In the genomic region with DNA sequence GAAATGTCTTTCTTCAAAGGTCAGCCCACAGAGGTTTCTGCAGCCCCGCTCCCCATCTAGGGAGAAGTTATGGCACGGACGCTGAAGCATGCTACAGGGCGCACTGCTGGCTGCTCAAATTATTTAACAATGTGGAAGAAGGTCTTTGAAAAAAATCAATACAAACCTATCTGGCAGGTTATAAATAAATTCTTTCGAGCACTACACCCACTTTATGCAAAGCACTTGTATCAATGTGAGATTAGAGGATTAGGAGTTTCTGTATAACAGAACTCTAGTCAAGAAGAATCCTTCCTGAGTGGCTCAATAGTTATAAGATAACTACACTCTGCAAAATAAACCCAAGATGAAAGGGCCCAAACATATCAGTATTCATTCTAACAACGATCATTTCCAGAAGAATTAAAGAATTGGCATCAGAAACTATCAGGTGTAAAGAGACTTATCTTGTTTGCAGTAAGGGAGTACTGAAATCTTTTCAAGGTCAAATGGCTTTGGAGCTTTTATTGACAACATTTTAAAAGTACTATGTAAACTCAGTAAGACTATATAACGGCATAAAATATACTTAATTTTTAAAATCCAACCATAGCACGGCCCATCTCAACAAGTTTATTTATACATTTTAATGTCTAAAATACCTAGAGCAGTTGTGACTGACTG, we compare ENCODE assay signal across 23 cellular contexts.
"Had no signal": no experiment of that assay in that cellular context is flagged by ENCODE, and none has a peak within 500 bp of the region (broad histone marks: within the 10 kb centered on the region; RNA-seq: fewer than 3 reads in every experiment).

No MANE protein-coding gene starts in this region.

- H3K27ac ChIP-seq: breast epithelium, SK-N-MC, VCaP had no signal

- H3K27ac Mint-ChIP-seq: activated CD8-positive, alpha-beta T cell treated with anti-CD3 and anti-CD28 coated beads for 36 hours; activated naive CD4-positive, alpha-beta T cell treated with anti-CD3 and anti-CD28 coated beads, Interleukin-2, amount 50 U/mL, for 24 hours; T-cell had no signal

- H3K27me3 Mint-ChIP-seq: activated CD8-positive, alpha-beta T cell treated with anti-CD3 and anti-CD28 coated beads for 36 hours; activated naive CD4-positive, alpha-beta T cell treated with anti-CD3 and anti-CD28 coated beads, Interleukin-2, amount 50 U/mL, for 24 hours; T-cell had no signal

- H3K4me1 ChIP-seq: breast epithelium had no signal

- H3K4me1 Mint-ChIP-seq: activated naive CD4-positive, alpha-beta T cell treated with anti-CD3 and anti-CD28 coated beads, Interleukin-2, amount 50 U/mL, for 24 hours; T-cell had no signal

- H3K4me3 Mint-ChIP-seq: activated CD8-positive, alpha-beta T cell treated with anti-CD3 and anti-CD28 coated beads for 36 hours; activated naive CD4-positive, alpha-beta T cell treated with anti-CD3 and anti-CD28 coated beads, Interleukin-2, amount 50 U/mL, for 24 hours; T-cell had no signal

- DNase-seq: activated CD4-positive, alpha-beta T cell treated with anti-CD3 and anti-CD28 coated beads for 4 hours; activated CD8-positive, alpha-beta memory T cell treated with anti-CD3 and anti-CD28 coated beads, Interleukin-2, amount 50 U/mL, for 4 hours; activated CD8-positive, alpha-beta T cell treated with anti-CD3 and anti-CD28 coated beads for 36 hours; aorta; MV-4-11; NCI-H1105; NCI-H1436; NCI-H1694 treated with DMSO at 0.1 percent for 48 hours; NCI-H2029 treated with DMSO at 0.1 percent for 48 hours; NCI-H345; NCI-H510A; NCI-H526 treated with DMSO at 0.1 percent for 48 hours; NCI-H82; OCI-M1; RPMI8226; T-cell had no signal

- H3K36me3 ChIP-seq: breast epithelium had no signal

- H3K9me3 Mint-ChIP-seq: activated CD8-positive, alpha-beta T cell treated with anti-CD3 and anti-CD28 coated beads for 36 hours; activated naive CD4-positive, alpha-beta T cell treated with anti-CD3 and anti-CD28 coated beads, Interleukin-2, amount 50 U/mL, for 24 hours; T-cell had no signal

- H3K4me3 ChIP-seq: breast epithelium, SK-N-MC had no signal

- H3K27me3 ChIP-seq: breast epithelium had no signal

- H3K9me3 ChIP-seq: breast epithelium had no signal

- ATAC-seq: activated CD4-positive, CD25-positive, alpha-beta regulatory T cell treated with anti-CD3 and anti-CD28 coated beads, Interleukin-2, amount 50 U/mL, for 24 hours; activated CD8-positive, alpha-beta T cell treated with anti-CD3 and anti-CD28 coated beads for 36 hours; Panc1; Right ventricle myocardium inferior; T-cell had no signal
